In genomic region chr5:65625743-65626142, GRCh38 we compare ENCODE assay signal across 8 cellular contexts. TPM values are rescaled to one million over a fixed set of nuclear protein-coding genes. Genes with fewer than 3 reads are reported as not detected.
A peak's percentile ranks its signal among the peaks of the same experiment; 100 is the strongest.
DNase-seq lines count a peak whose midpoint lies in the region; ATAC-seq and TF ChIP-seq lines count a peak whose summit lies in the region.

No MANE protein-coding gene starts in this region.

- peaks cover 6% of the 10 kb centered on the region for H3K4me1 Mint-ChIP-seq in Caco-2 (ENCODE audit: low read depth, unreplicated experiment)

- TF ChIP-seq CTCF in Caco-2 (IDR thresholded peaks at IDR 0.05; ENCODE audit: insufficient read depth in 1 of 2, low read depth in 1 of 2, low read length in 1 of 2, severe bottlenecking in 1 of 2, unreplicated experiment in 1 of 2): no peak
- no peak for TF ChIP-seq CTCF in NB4 (IDR thresholded peaks at IDR 0.05; ENCODE audit: low read depth, low read length)
- no peak for TF ChIP-seq CTCF in body of pancreas (IDR thresholded peaks at IDR 0.05)

- H3K27me3 ChIP-seq in Caco-2 (replicated peaks; ENCODE audit: control insufficient read depth, insufficient read depth, low read length) (no peaks in the 10 kb centered on the region), duodenal mucosa (ENCODE audit: control insufficient read depth in 1 of 2, insufficient read depth in 2 of 2, low read length in 2 of 2) (no peaks in the 10 kb centered on the region), neuron (ENCODE audit: insufficient read depth, low read length) (no peaks in the 10 kb centered on the region), body of pancreas (no peaks in the 10 kb centered on the region)

- BruUV-seq in Caco-2 (replicated peaks; lab: Mats Ljungman, UMichigan): no TSS peak

- H3K36me3 ChIP-seq in Caco-2 (ENCODE audit: control insufficient read depth, insufficient read depth, low read length) (no peaks in the 10 kb centered on the region), duodenal mucosa (ENCODE audit: control insufficient read depth in 1 of 2, insufficient read depth in 2 of 2, low read length in 2 of 2) (peaks cover 8 to 10% of the 10 kb centered on the region in 2 donors), neuron (ENCODE audit: insufficient read depth, low read length) (peaks cover 7% of the 10 kb centered on the region), body of pancreas (replicated peaks in 1 of 2; ENCODE audit: insufficient read depth in 1 of 2, low read depth in 2 of 2) (no peaks in the 10 kb centered on the region)

- no peaks in the 10 kb centered on the region for H3K9me3 Mint-ChIP-seq in Caco-2 (ENCODE audit: unreplicated experiment)

- H3K4me3 Mint-ChIP-seq in Caco-2 (ENCODE audit: unreplicated experiment): peak overlapping the region; percentile 100

- H3K27ac ChIP-seq in duodenal mucosa (ENCODE audit: low read depth, low read length) (no peak overlapping the region), body of pancreas (peak overlapping the region in 1 of 4 donors; percentile 89)

- CTCF ChIA-PET in Caco-2 (lab: Charles Lee): no interaction called here

- H3K4me3 ChIP-seq in Caco-2 (ENCODE audit: low read depth, low read length) (peak overlapping the region; percentile 54), NB4 (ENCODE audit: low read depth, low read length) (peak overlapping the region; percentile 97), duodenal mucosa (ENCODE audit: low read depth in 1 of 2, low read length in 2 of 2) (peak overlapping the region; percentile 98 to 100), neuron (ENCODE audit: low read length) (peak overlapping the region; percentile 81), body of pancreas (peak overlapping the region in 1 of 2 donors; percentile 85)

- H3K9me3 ChIP-seq in Caco-2 (no peaks in the 10 kb centered on the region), duodenal mucosa (ENCODE audit: control insufficient read depth in 1 of 2, low read length in 2 of 2) (no peaks in the 10 kb centered on the region), neuron (ENCODE audit: low read length) (no peaks in the 10 kb centered on the region), body of pancreas (no peaks in the 10 kb centered on the region)

- peak overlapping the region in 1 of 2 donors; percentile 70 for H3K9ac ChIP-seq in duodenal mucosa (ENCODE audit: low read depth in 1 of 2, low read length in 2 of 2)

- DNase-seq in Caco-2: no peak
- DNase-seq in NB4 (ENCODE audit: low read depth): peak; percentile 5
- no peak for DNase-seq in body of pancreas

- no peak overlapping the region for H2AFZ ChIP-seq in neuron (ENCODE audit: low read depth, low read length)

- POLR2A ChIA-PET in Caco-2 (lab: Charles Lee): interaction anchor here (0.6 to 1.3 kb wide), 3 partner anchors 14 to 63 kb away, joined by 3 to 6 read pairs (median 4); partner anchors contain the start of genes CENPK and PPWD1

- peak overlapping the region; percentile 96 for H3K27ac Mint-ChIP-seq in Caco-2 (ENCODE audit: unreplicated experiment)

- WGBS in body of pancreas, 2 donors: 43% methylated on average over 6 of the region's 6 CpGs

- H3K4me1 ChIP-seq in Caco-2 (peaks cover 6% of the 10 kb centered on the region), duodenal mucosa (ENCODE audit: control insufficient read depth in 1 of 2, insufficient read depth in 2 of 2, low read length in 2 of 2) (peaks cover 22 to 24% of the 10 kb centered on the region in 2 donors), neuron (ENCODE audit: insufficient read depth, low read length) (peaks cover 21% of the 10 kb centered on the region), body of pancreas (peaks cover 30% of the 10 kb centered on the region)

- TF ChIP-seq POLR2A in NB4 (IDR thresholded peaks at IDR 0.05; ENCODE audit: extremely low read depth, insufficient read length) (no peak), body of pancreas (IDR thresholded peaks at IDR 0.05) (no peak)

- intact Hi-C loops in Caco-2 (cut with micrococcal nuclease; ENCODE audit: unreplicated experiment): no loop called here
- intact Hi-C loops in body of pancreas (cut with DNase I): no loop called here

- peaks cover 13% of the 10 kb centered on the region for H3K36me3 Mint-ChIP-seq in Caco-2 (ENCODE audit: insufficient read depth, unreplicated experiment)

- ATAC-seq in HG02642 (IDR thresholded peaks at IDR 0.05; ENCODE audit: poor library complexity, unreplicated experiment) (no peak), GM19455 (IDR thresholded peaks at IDR 0.05; ENCODE audit: unreplicated experiment) (no peak), GM19023 (IDR thresholded peaks at IDR 0.05; ENCODE audit: unreplicated experiment) (no peak), body of pancreas (no peak)

- H3K27me3 Mint-ChIP-seq in Caco-2 (ENCODE audit: insufficient read depth, unreplicated experiment): no peaks in the 10 kb centered on the region

RNA-seq across cellular contexts. Expression of gene SHLD3, which starts 0.9 kb away (rescaled TPM):
- 4.3 and 4.7 TPM in 2 replicates for total RNA-seq in Caco-2 (2022)
- total RNA-seq in body of pancreas: 1 to 10 TPM; 1.0 to 3.6 TPM

RNA-seq across cellular contexts. Expression of gene TRAPPC13, which starts 0.9 kb away (rescaled TPM):
- total RNA-seq in Caco-2 (2022) (18.7 and 19.6 TPM in 2 replicates), body of pancreas (10 to 100 TPM in 1 of 2 donors, 1 to 10 TPM in 1; 5.6 to 10.9 TPM)

RNA-seq across cellular contexts. Expression of gene TRIM23, which starts 1.6 kb away (rescaled TPM):
- total RNA-seq in Caco-2 (2022): 11.0 and 12.0 TPM in 2 replicates
- 10 to 100 TPM in 1 of 2 donors, 1 to 10 TPM in 1; 6.2 to 17.5 TPM for total RNA-seq in body of pancreas
